8 cellular contexts compared by ENCODE assay signal in the genomic region with DNA sequence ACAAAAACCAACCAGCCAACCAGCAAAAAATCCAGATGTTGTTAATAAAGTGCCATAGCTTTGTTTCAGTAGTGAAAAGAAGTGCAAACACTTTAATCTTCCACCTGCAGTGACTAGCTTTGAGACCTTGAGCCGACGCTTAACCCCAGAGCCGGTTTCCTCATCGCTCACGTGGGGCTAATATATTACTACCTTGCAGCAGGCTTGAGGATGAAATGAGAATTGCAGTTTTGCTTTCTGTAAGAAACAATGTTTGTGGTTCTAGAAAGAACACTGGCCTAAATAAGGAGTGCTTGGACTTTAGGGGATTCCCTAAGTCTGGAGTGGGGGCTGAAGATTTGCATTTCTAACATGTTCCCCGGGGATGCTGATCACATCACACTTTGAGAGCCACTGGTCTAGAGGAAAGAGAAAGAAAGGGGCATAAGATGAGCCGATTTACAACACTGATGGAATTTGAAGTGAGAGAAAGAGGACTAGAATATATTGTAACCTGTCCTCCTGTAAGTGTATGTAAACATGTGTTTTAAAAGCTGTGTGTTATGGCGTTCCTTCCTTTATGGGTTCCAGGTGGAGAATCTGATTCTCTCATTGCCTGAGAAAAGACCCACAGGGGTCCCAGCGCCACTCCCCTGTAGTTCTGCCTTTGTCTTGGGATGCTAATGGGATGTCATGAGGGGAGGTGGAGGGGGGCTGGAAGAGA. TPM values are rescaled to one million over a fixed set of nuclear protein-coding genes. Genes with fewer than 3 reads are reported as not detected.
A peak's percentile ranks its signal among the peaks of the same experiment; 100 is the strongest.
DNase-seq lines count a peak whose midpoint lies in the region; ATAC-seq, FAIRE-seq and TF ChIP-seq lines count a peak whose summit lies in the region.

No MANE protein-coding gene starts in this region.

- H3K27me3 ChIP-seq in cardiac muscle cell (peaks cover 14% of the 10 kb centered on the region), pancreas (peaks cover 0 to 7% (median 0%) of the 10 kb centered on the region in 4 donors)

- intact Hi-C loops in Right ventricle myocardium inferior (cut with DNase I) (loop anchor here (5.0 kb wide), 2 partner anchors 71 to 84 kb away; no protein-coding TSS in a partner anchor), pancreas (cut with DNase I) (no loop called here)

- H3K27me3 Mint-ChIP-seq in activated T-cell treated with anti-CD3 and anti-CD28 coated beads, Interleukin-2, amount 50 U/mL, for 4 hours (ENCODE audit: low read depth), result peaks cover 74% of the 10 kb centered on the region

- H3K9me3 ChIP-seq in cardiac muscle cell (ENCODE audit: low read depth), result no peaks in the 10 kb centered on the region
- H3K9me3 ChIP-seq in pancreas, result no peaks in the 10 kb centered on the region

- H3K36me3 Mint-ChIP-seq in activated T-cell treated with anti-CD3 and anti-CD28 coated beads, Interleukin-2, amount 50 U/mL, for 4 hours (ENCODE audit: insufficient read depth), result peaks cover 2% of the 10 kb centered on the region

- H3K4me1 Mint-ChIP-seq in activated T-cell treated with anti-CD3 and anti-CD28 coated beads, Interleukin-2, amount 50 U/mL, for 4 hours (ENCODE audit: low read depth), result peaks cover 10% of the 10 kb centered on the region

- no peak for ATAC-seq in Right ventricle myocardium inferior
- peak; percentile 84 for ATAC-seq in HG02759 (IDR thresholded peaks at IDR 0.05; ENCODE audit: unreplicated experiment)
- peak; percentile 71 to 83 for ATAC-seq in activated T-cell treated with anti-CD3 and anti-CD28 coated beads, Interleukin-2, amount 50 U/mL, for 4 hours
- peak; percentile 68 to 74 (median 74) for ATAC-seq in pancreas

- WGBS in pancreas, 2 donors, result 23% methylated on average over 9 of the region's 9 CpGs

- H3K4me1 ChIP-seq in cardiac muscle cell (ENCODE audit: low read depth) (no peaks in the 10 kb centered on the region), pancreas (no peaks in the 10 kb centered on the region)

- H3K4me3 ChIP-seq in cardiac muscle cell, result peak overlapping the region; percentile 64
- H3K4me3 ChIP-seq in pancreas, result peak overlapping the region; percentile 28 to 61 (median 42)

- H3K27ac ChIP-seq in cardiac muscle cell (no peak overlapping the region), pancreas (no peak overlapping the region)

- H3K4me3 Mint-ChIP-seq in activated T-cell treated with anti-CD3 and anti-CD28 coated beads, Interleukin-2, amount 50 U/mL, for 4 hours, result peak overlapping the region; percentile 81

- FAIRE-seq in pancreas (lab: Jason Lieb, UNC), result no peak

- H3K36me3 ChIP-seq in cardiac muscle cell (no peaks in the 10 kb centered on the region), pancreas (no peaks in the 10 kb centered on the region)

- TF ChIP-seq CTCF in cardiac muscle cell (IDR thresholded peaks at IDR 0.05; ENCODE audit: low read depth, low read length) (peak; percentile 30), pancreas (IDR thresholded peaks at IDR 0.05) (no peak)

- DNase-seq in cardiac muscle cell (ENCODE audit: low read depth in 1 of 2, low spot score in 1 of 2) (peak; percentile 19 to 77), Right ventricle myocardium inferior (ENCODE audit: missing footprints) (no peak), NCI-H2171 (lab: John Stamatoyannopoulos, UW) (peak; percentile 0), glomerular visceral epithelial cell (ENCODE audit: extremely low spot score) (peak; percentile 73), pancreas (peak in 2 of 6 donors; percentile 10 to 23), SW480 (ENCODE audit: low spot score) (no peak)
- peak; percentile 17 for DNase-seq in activated T-cell treated with anti-CD3 and anti-CD28 coated beads, Interleukin-2, amount 50 U/mL, for 4 hours

- H3K9me3 Mint-ChIP-seq in activated T-cell treated with anti-CD3 and anti-CD28 coated beads, Interleukin-2, amount 50 U/mL, for 4 hours, result no peaks in the 10 kb centered on the region

RNA-seq across cellular contexts. Expression of gene FGF2, which starts 1.4 kb away (rescaled TPM):
- total RNA-seq in cardiac muscle cell (2.1 and 3.2 TPM in 2 replicates), Right ventricle myocardium inferior (5.5 TPM), pancreas (1 to 10 TPM in 2 of 6 donors, under 1 TPM in 4; 0.41 to 1.6 (median 0.88) TPM)
- polyA plus RNA-seq in cardiac muscle cell (3.0 and 3.4 TPM in 2 replicates), pancreas (under 1 TPM; 0.49 to 0.59 TPM)
- under 1 TPM; 0.37 to 0.84 (median 0.73) TPM for total RNA-seq in activated T-cell treated with anti-CD3 and anti-CD28 coated beads, Interleukin-2, amount 50 U/mL, for 4 hours

Comparison
In these comparisons a context has a peak if more than half of its experiments do, and no peak if none do; other contexts are left out.
1. DNase-seq: peak in cardiac muscle cell (2 of 2), NCI-H2171 (single experiment), activated T-cell treated with anti-CD3 and anti-CD28 coated beads, Interleukin-2, amount 50 U/mL, for 4 hours (single experiment) and glomerular visceral epithelial cell (single experiment); none in Right ventricle myocardium inferior (single experiment) and SW480 (single experiment).